Comparison of ENCODE assay signal across 1 cellular context in the genomic region with DNA sequence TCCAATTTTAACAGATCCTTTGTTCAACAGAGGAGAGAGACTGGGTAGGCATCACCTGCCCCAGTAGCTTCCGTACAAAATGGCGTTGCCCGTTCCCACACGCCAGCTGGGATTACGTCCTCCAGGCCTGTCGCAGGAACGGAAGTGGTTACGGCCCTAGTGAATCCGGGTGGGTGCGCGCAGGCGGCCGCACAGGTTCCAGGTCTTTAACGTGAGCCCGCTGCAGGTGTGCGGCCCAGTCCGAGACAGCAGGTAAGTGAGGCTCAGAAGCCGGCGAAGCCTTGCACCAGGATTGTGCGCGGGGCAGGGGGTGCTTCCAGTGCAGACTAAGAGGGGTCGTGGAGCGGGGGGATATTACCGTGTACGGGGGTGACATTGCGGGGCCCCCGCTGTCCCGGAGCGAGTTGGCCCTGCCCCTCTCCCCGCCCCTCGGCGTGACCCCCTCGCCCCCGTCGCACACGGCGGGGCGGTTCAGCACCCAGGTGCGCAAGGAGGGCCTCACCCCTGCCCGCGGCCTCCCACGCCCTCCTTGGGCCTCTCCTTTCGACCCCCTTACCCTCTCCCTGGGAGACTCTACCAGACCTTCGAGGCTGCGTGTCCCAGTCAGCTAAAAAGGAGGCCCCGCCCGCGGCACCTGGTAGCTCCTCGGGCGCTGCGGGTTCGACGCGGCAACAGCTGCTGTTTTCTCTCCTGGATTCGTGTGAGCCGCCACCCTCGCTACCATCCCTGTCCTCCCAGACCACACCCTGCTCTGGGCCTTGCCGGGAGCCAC.
TF ChIP-seq lines count a peak whose summit lies in the region.

A gene with protein sequence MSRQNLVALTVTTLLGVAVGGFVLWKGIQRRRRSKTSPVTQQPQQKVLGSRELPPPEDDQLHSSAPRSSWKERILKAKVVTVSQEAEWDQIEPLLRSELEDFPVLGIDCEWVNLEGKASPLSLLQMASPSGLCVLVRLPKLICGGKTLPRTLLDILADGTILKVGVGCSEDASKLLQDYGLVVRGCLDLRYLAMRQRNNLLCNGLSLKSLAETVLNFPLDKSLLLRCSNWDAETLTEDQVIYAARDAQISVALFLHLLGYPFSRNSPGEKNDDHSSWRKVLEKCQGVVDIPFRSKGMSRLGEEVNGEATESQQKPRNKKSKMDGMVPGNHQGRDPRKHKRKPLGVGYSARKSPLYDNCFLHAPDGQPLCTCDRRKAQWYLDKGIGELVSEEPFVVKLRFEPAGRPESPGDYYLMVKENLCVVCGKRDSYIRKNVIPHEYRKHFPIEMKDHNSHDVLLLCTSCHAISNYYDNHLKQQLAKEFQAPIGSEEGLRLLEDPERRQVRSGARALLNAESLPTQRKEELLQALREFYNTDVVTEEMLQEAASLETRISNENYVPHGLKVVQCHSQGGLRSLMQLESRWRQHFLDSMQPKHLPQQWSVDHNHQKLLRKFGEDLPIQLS (plus strand): TSS at position 159 of the 772 bp plus-strand sequence. CDS start 17,973 bp downstream, outside the sequence.

TF ChIP-seq in HepG2, 621 proteins besides CTCF, POLR2A, EP300 and RAD21 (continued from another document and continues in another):
- TF ChIP-seq, protein P1, sequence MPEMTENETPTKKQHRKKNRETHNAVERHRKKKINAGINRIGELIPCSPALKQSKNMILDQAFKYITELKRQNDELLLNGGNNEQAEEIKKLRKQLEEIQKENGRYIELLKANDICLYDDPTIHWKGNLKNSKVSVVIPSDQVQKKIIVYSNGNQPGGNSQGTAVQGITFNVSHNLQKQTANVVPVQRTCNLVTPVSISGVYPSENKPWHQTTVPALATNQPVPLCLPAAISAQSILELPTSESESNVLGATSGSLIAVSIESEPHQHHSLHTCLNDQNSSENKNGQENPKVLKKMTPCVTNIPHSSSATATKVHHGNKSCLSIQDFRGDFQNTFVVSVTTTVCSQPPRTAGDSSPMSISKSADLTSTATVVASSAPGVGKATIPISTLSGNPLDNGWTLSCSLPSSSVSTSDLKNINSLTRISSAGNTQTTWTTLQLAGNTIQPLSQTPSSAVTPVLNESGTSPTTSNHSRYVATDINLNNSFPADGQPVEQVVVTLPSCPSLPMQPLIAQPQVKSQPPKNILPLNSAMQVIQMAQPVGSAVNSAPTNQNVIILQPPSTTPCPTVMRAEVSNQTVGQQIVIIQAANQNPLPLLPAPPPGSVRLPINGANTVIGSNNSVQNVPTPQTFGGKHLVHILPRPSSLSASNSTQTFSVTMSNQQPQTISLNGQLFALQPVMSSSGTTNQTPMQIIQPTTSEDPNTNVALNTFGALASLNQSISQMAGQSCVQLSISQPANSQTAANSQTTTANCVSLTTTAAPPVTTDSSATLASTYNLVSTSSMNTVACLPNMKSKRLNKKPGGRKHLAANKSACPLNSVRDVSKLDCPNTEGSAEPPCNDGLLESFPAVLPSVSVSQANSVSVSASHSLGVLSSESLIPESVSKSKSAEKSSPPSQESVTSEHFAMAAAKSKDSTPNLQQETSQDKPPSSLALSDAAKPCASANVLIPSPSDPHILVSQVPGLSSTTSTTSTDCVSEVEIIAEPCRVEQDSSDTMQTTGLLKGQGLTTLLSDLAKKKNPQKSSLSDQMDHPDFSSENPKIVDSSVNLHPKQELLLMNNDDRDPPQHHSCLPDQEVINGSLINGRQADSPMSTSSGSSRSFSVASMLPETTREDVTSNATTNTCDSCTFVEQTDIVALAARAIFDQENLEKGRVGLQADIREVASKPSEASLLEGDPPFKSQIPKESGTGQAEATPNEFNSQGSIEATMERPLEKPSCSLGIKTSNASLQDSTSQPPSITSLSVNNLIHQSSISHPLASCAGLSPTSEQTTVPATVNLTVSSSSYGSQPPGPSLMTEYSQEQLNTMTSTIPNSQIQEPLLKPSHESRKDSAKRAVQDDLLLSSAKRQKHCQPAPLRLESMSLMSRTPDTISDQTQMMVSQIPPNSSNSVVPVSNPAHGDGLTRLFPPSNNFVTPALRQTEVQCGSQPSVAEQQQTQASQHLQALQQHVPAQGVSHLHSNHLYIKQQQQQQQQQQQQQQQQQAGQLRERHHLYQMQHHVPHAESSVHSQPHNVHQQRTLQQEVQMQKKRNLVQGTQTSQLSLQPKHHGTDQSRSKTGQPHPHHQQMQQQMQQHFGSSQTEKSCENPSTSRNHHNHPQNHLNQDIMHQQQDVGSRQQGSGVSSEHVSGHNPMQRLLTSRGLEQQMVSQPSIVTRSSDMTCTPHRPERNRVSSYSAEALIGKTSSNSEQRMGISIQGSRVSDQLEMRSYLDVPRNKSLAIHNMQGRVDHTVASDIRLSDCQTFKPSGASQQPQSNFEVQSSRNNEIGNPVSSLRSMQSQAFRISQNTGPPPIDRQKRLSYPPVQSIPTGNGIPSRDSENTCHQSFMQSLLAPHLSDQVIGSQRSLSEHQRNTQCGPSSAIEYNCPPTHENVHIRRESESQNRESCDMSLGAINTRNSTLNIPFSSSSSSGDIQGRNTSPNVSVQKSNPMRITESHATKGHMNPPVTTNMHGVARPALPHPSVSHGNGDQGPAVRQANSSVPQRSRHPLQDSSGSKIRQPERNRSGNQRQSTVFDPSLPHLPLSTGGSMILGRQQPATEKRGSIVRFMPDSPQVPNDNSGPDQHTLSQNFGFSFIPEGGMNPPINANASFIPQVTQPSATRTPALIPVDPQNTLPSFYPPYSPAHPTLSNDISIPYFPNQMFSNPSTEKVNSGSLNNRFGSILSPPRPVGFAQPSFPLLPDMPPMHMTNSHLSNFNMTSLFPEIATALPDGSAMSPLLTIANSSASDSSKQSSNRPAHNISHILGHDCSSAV (CRISPR knock-in tag; IDR thresholded peaks at IDR 0.05; ENCODE audit: borderline replicate concordance): no peak
- TF ChIP-seq MIER2 (CRISPR knock-in tag; IDR thresholded peaks at IDR 0.05) (no peak; the same call in 1 of the 2 replicates), ZNF432 (CRISPR knock-in tag; IDR thresholded peaks at IDR 0.05; ENCODE audit: borderline replicate concordance) (no peak), SIN3A (IDR thresholded peaks at IDR 0.05; ENCODE audit: borderline replicate concordance, low read depth, low read length) (no peak), ZNF547 (CRISPR knock-in tag; IDR thresholded peaks at IDR 0.05) (peak; percentile 23; the same call in 1 of the 2 replicates), ZNF670 (CRISPR knock-in tag; IDR thresholded peaks at IDR 0.05; ENCODE audit: borderline replicate concordance) (peak; percentile 90; the same call in 1 of the 2 replicates), CHCHD3 (CRISPR knock-in tag; IDR thresholded peaks at IDR 0.05) (no peak), GABPB1 (CRISPR knock-in tag; IDR thresholded peaks at IDR 0.05) (peak; percentile 99), BHLHE40 (IDR thresholded peaks at IDR 0.05; ENCODE audit: low read length) (peak; percentile 50; the same call in 1 of the 2 replicates), ZNF841 (CRISPR knock-in tag; IDR thresholded peaks at IDR 0.05; ENCODE audit: borderline replicate concordance) (no peak), ZNF101 (CRISPR knock-in tag; IDR thresholded peaks at IDR 0.05; ENCODE audit: borderline replicate concordance, low read depth) (peak; percentile 75; the same call in 1 of the 2 replicates), ZNF549 (CRISPR knock-in tag; IDR thresholded peaks at IDR 0.05) (no peak), TCF7L2 (IDR thresholded peaks at IDR 0.05; ENCODE audit: low read depth, low read length) (no peak), ZFP36 (IDR thresholded peaks at IDR 0.05; ENCODE audit: borderline replicate concordance, low read depth, low read length, partially characterized antibody) (no peak), HMG20A (CRISPR knock-in tag; IDR thresholded peaks at IDR 0.05; ENCODE audit: borderline replicate concordance) (0 out of 2 replicates have a peak, but pooled peaks have one; percentile 13), ZNF619 (CRISPR knock-in tag; IDR thresholded peaks at IDR 0.05) (no peak), ARID2 (CRISPR knock-in tag; IDR thresholded peaks at IDR 0.05; ENCODE audit: borderline replicate concordance) (no peak), ISL2 (CRISPR knock-in tag; IDR thresholded peaks at IDR 0.05) (peak; percentile 65; the same call in 1 of the 2 replicates), ZNF879 (CRISPR knock-in tag; IDR thresholded peaks at IDR 0.05) (no peak), TBX3 (IDR thresholded peaks at IDR 0.05; ENCODE audit: borderline replicate concordance) (peak; percentile 16; the same call in 1 of the 2 replicates), SNAI1 (CRISPR knock-in tag; IDR thresholded peaks at IDR 0.05; ENCODE audit: borderline replicate concordance) (peak; percentile 84; the same call in 1 of the 2 replicates)
- TF ChIP-seq, protein P2, sequence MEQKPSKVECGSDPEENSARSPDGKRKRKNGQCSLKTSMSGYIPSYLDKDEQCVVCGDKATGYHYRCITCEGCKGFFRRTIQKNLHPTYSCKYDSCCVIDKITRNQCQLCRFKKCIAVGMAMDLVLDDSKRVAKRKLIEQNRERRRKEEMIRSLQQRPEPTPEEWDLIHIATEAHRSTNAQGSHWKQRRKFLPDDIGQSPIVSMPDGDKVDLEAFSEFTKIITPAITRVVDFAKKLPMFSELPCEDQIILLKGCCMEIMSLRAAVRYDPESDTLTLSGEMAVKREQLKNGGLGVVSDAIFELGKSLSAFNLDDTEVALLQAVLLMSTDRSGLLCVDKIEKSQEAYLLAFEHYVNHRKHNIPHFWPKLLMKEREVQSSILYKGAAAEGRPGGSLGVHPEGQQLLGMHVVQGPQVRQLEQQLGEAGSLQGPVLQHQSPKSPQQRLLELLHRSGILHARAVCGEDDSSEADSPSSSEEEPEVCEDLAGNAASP (CRISPR knock-in tag; IDR thresholded peaks at IDR 0.05; ENCODE audit: borderline replicate concordance): peak; percentile 37
- TF ChIP-seq, protein P3, sequence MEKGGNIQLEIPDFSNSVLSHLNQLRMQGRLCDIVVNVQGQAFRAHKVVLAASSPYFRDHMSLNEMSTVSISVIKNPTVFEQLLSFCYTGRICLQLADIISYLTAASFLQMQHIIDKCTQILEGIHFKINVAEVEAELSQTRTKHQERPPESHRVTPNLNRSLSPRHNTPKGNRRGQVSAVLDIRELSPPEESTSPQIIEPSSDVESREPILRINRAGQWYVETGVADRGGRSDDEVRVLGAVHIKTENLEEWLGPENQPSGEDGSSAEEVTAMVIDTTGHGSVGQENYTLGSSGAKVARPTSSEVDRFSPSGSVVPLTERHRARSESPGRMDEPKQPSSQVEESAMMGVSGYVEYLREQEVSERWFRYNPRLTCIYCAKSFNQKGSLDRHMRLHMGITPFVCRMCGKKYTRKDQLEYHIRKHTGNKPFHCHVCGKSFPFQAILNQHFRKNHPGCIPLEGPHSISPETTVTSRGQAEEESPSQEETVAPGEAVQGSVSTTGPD (CRISPR knock-in tag; IDR thresholded peaks at IDR 0.05): no peak
- TF ChIP-seq, protein P4, sequence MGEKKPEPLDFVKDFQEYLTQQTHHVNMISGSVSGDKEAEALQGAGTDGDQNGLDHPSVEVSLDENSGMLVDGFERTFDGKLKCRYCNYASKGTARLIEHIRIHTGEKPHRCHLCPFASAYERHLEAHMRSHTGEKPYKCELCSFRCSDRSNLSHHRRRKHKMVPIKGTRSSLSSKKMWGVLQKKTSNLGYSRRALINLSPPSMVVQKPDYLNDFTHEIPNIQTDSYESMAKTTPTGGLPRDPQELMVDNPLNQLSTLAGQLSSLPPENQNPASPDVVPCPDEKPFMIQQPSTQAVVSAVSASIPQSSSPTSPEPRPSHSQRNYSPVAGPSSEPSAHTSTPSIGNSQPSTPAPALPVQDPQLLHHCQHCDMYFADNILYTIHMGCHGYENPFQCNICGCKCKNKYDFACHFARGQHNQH (CRISPR knock-in tag; IDR thresholded peaks at IDR 0.05): peak; percentile 70; the same call in 1 of the 2 replicates
- TF ChIP-seq, protein P5, sequence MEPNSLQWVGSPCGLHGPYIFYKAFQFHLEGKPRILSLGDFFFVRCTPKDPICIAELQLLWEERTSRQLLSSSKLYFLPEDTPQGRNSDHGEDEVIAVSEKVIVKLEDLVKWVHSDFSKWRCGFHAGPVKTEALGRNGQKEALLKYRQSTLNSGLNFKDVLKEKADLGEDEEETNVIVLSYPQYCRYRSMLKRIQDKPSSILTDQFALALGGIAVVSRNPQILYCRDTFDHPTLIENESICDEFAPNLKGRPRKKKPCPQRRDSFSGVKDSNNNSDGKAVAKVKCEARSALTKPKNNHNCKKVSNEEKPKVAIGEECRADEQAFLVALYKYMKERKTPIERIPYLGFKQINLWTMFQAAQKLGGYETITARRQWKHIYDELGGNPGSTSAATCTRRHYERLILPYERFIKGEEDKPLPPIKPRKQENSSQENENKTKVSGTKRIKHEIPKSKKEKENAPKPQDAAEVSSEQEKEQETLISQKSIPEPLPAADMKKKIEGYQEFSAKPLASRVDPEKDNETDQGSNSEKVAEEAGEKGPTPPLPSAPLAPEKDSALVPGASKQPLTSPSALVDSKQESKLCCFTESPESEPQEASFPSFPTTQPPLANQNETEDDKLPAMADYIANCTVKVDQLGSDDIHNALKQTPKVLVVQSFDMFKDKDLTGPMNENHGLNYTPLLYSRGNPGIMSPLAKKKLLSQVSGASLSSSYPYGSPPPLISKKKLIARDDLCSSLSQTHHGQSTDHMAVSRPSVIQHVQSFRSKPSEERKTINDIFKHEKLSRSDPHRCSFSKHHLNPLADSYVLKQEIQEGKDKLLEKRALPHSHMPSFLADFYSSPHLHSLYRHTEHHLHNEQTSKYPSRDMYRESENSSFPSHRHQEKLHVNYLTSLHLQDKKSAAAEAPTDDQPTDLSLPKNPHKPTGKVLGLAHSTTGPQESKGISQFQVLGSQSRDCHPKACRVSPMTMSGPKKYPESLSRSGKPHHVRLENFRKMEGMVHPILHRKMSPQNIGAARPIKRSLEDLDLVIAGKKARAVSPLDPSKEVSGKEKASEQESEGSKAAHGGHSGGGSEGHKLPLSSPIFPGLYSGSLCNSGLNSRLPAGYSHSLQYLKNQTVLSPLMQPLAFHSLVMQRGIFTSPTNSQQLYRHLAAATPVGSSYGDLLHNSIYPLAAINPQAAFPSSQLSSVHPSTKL (CRISPR knock-in tag; IDR thresholded peaks at IDR 0.05): 0 out of 2 replicates have a peak, but pooled peaks have one; percentile 32
- TF ChIP-seq, protein P6, sequence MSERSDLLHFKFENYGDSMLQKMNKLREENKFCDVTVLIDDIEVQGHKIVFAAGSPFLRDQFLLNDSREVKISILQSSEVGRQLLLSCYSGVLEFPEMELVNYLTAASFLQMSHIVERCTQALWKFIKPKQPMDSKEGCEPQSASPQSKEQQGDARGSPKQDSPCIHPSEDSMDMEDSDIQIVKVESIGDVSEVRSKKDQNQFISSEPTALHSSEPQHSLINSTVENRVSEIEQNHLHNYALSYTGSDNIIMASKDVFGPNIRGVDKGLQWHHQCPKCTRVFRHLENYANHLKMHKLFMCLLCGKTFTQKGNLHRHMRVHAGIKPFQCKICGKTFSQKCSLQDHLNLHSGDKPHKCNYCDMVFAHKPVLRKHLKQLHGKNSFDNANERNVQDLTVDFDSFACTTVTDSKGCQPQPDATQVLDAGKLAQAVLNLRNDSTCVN (CRISPR knock-in tag; IDR thresholded peaks at IDR 0.05; ENCODE audit: borderline replicate concordance): peak; percentile 69; the same call in 1 of the 2 replicates
